In the genomic region with DNA sequence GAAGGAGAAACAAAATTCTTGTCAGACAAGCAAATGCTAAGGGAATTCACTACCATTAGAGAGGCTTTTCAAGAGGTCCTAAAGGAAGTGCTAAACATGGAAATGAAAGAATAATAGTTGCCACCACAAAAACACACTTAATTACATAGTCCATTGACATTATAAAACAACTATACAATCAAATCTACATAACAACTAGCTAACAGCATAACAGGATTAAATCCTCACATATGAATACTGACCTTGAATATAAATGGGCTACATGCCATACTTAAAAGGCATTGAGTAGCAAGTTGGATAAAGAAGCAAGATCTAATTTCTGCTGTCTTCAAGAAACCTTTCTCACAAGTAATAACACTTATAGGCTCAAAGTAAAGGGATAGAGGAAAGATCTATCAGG, we compare ENCODE assay signal across 11 cellular contexts.
"Had no signal": no experiment of that assay in that cellular context is flagged by ENCODE, and none has a peak within 500 bp of the region (broad histone marks: within the 10 kb centered on the region; RNA-seq: fewer than 3 reads in every experiment).

No MANE protein-coding gene starts in this region.

- H3K27ac ChIP-seq: GM23248 had no signal

- H3K4me3 ChIP-seq: GM23248, GM23338, HAP-1 had no signal

- H3K36me3 ChIP-seq: HAP-1 had no signal

- H3K9ac ChIP-seq: GM23248 had no signal

- DNase-seq: GM23248, GOT3, H7, H9, HCEC 1CT, HFFc6 had no signal

- ATAC-seq: GM23338, HCT116 had no signal

- FAIRE-seq: H1, H54 had no signal
